Comparison of ENCODE assay signal across 1 cellular context in the genomic region with DNA sequence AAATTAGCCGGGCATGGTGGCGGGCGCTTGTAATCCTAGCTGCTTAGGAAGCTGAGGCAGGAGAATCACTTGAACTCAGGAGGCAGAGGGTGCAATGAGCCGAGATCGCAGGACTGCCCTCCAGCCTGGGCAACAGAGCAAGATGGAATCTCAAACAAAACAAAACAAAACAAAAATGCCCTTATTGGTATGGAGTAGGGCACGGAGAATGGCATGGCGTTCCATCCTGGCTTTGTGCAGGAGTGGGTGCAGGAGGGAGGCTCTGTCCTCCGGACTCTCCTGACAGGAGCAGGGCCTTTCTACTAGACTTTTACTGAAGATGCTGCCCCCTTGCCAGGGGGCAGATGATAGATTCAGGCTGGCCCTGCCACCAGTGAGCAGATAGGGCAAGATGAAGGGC.
TF ChIP-seq lines count a peak whose summit lies in the region.

No MANE protein-coding gene starts in this region.

TF ChIP-seq in WTC11, 78 proteins besides CTCF, POLR2A, EP300 and RAD21 (continued from another document):
- TF ChIP-seq ZNF512 (CRISPR knock-in tag; IDR thresholded peaks at IDR 0.05; ENCODE audit: borderline replicate concordance) (no peak), PRRX2 (CRISPR knock-in tag; IDR thresholded peaks at IDR 0.05) (no peak)
TF ChIP-seq in WTC11: peak in this region for 0.
